ENCODE assay signal across 7 cellular contexts in genomic region chr16:86576591-86577313, GRCh38. TPM values are rescaled to one million over a fixed set of nuclear protein-coding genes. Genes with fewer than 3 reads are reported as not detected.
A peak's percentile ranks its signal among the peaks of the same experiment; 100 is the strongest.
DNase-seq lines count a peak whose midpoint lies in the region; ATAC-seq and TF ChIP-seq lines count a peak whose summit lies in the region.

No MANE protein-coding gene starts in this region.

- H3K27me3 Mint-ChIP-seq in activated B cell treated with CpG ODN at 0.5 μM for 24 hours, result peaks cover 78% of the 10 kb centered on the region

- CTCF ChIA-PET in HEK293T (lab: Yijun Ruan, JAX) (interaction anchor here (0.7 to 1.5 kb wide), 6 partner anchors 12 to 500 kb away, joined by 3 to 5 read pairs (median 4); no protein-coding TSS in a partner anchor), activated B cell treated with CpG ODN at 0.5 μM for 24 hours (lab: Charles Lee) (no interaction called here)

- ATAC-seq in activated B cell treated with CpG ODN at 0.5 μM for 24 hours (ENCODE audit: low read depth), result no peak
- ATAC-seq in HG03095 (IDR thresholded peaks at IDR 0.05; ENCODE audit: unreplicated experiment), result no peak

- H3K36me3 ChIP-seq in right atrium auricular region (no peaks in the 10 kb centered on the region), smooth muscle cell (ENCODE audit: low read depth) (no peaks in the 10 kb centered on the region)

- H3K9me3 ChIP-seq in right atrium auricular region, result no peaks in the 10 kb centered on the region
- no peaks in the 10 kb centered on the region for H3K9me3 ChIP-seq in smooth muscle cell (replicated peaks; ENCODE audit: low read depth)

- H3K27me3 ChIP-seq in right atrium auricular region (peaks cover 0 to 9% of the 10 kb centered on the region in 2 donors), smooth muscle cell (ENCODE audit: low read depth) (peaks cover 4% of the 10 kb centered on the region)

- no peaks in the 10 kb centered on the region for H3K9me3 Mint-ChIP-seq in activated B cell treated with CpG ODN at 0.5 μM for 24 hours

- 7% methylated on average over 33 of the region's 33 CpGs for WGBS in smooth muscle cell (ENCODE audit: low lambda C conversion rate)

- intact Hi-C loops in activated B cell treated with CpG ODN at 0.5 μM for 24 hours (cut with micrococcal nuclease), result loop anchor here (5.0 kb wide), 1 partner anchor 501 kb away; no protein-coding TSS in a partner anchor

- peak; percentile 19 for DNase-seq in HEK293T (ENCODE audit: extremely low spot score)
- DNase-seq in activated B cell treated with CpG ODN at 0.5 μM for 24 hours, result no peak
- no peak for DNase-seq in right atrium auricular region (ENCODE audit: low spot score)
- DNase-seq in smooth muscle cell (lab: John Stamatoyannopoulos, UW; ENCODE audit: unreplicated experiment), result no peak
- DNase-seq in activated gamma-delta T cell (lab: John Stamatoyannopoulos, UW), result no peak
- DNase-seq in GDM1 (lab: John Stamatoyannopoulos, UW), result no peak

- H4K20me1 ChIP-seq in smooth muscle cell (ENCODE audit: low read depth), result no peaks in the 10 kb centered on the region

- no peak overlapping the region for H3K27ac Mint-ChIP-seq in activated B cell treated with CpG ODN at 0.5 μM for 24 hours

- H3K4me3 ChIP-seq in right atrium auricular region (peak overlapping the region; percentile 33 to 49), smooth muscle cell (peak overlapping the region; percentile 64)

- H3K36me3 Mint-ChIP-seq in activated B cell treated with CpG ODN at 0.5 μM for 24 hours (ENCODE audit: low read depth), result no peaks in the 10 kb centered on the region

- TF ChIP-seq CTCF in activated B cell treated with CpG ODN at 0.5 μM for 24 hours (IDR thresholded peaks at IDR 0.05) (no peak), right atrium auricular region (IDR thresholded peaks at IDR 0.05) (no peak), smooth muscle cell (IDR thresholded peaks at IDR 0.05; ENCODE audit: borderline replicate concordance, insufficient read depth, poor library complexity, severe bottlenecking) (no peak)

- peak overlapping the region; percentile 69 for H3K9ac ChIP-seq in smooth muscle cell (ENCODE audit: low read depth)

- H3K4me2 ChIP-seq in smooth muscle cell, result peak overlapping the region; percentile 91

- peak overlapping the region; percentile 75 for H3K4me3 Mint-ChIP-seq in activated B cell treated with CpG ODN at 0.5 μM for 24 hours

- POLR2A ChIA-PET in HEK293T (lab: Yijun Ruan, JAX), result interaction anchor here (0.6 to 1.2 kb wide), 6 partner anchors 8 to 326 kb away, joined by 3 to 5 read pairs (median 3); no protein-coding TSS in a partner anchor
- POLR2A ChIA-PET in activated B cell treated with CpG ODN at 0.5 μM for 24 hours (lab: Charles Lee), result no interaction called here

- H3K79me2 ChIP-seq in smooth muscle cell (ENCODE audit: low read depth), result no peaks in the 10 kb centered on the region

- peaks cover 6% of the 10 kb centered on the region for H3F3A ChIP-seq in smooth muscle cell (ENCODE audit: low read depth)

- H2AFZ ChIP-seq in smooth muscle cell (ENCODE audit: low read depth), result no peak overlapping the region

- H3K4me1 ChIP-seq in right atrium auricular region (peaks cover 0 to 31% of the 10 kb centered on the region in 2 donors), smooth muscle cell (ENCODE audit: low read depth) (peaks cover 22% of the 10 kb centered on the region)

- peak overlapping the region; percentile 75 to 81 for H3K27ac ChIP-seq in right atrium auricular region
- H3K27ac ChIP-seq in smooth muscle cell (ENCODE audit: low read depth), result peak overlapping the region; percentile 28

- peaks cover 15% of the 10 kb centered on the region for H3K4me1 Mint-ChIP-seq in activated B cell treated with CpG ODN at 0.5 μM for 24 hours

TF ChIP-seq in HEK293T, 16 proteins besides CTCF, POLR2A, EP300 and RAD21:
- TF ChIP-seq FOXM1 (IDR thresholded peaks at IDR 0.05; ENCODE audit: borderline replicate concordance) (no peak), ZNF384 (IDR thresholded peaks at IDR 0.05) (no peak), FOXK2 (IDR thresholded peaks at IDR 0.05) (no peak), NFRKB (IDR thresholded peaks at IDR 0.05) (no peak)

RNA-seq across cellular contexts. Expression of gene FOXL1, which starts 1.6 kb away (rescaled TPM):
- total RNA-seq in activated B cell treated with CpG ODN at 0.5 μM for 24 hours (not detected in 2 replicates), right atrium auricular region (1 to 10 TPM in 1 of 2 donors, under 1 TPM in 1; 0.85 to 1.3 TPM), smooth muscle cell (4.6 and 6.8 TPM in 2 replicates)
- polyA plus RNA-seq in smooth muscle cell, result 3.8 and 5.4 TPM in 2 replicates

RNA-seq across cellular contexts. Expression of gene FOXC2, which starts 10.1 kb away (rescaled TPM):
- total RNA-seq in activated B cell treated with CpG ODN at 0.5 μM for 24 hours (not detected in 2 replicates), right atrium auricular region (1 to 10 TPM; 2.6 to 2.9 TPM), smooth muscle cell (2.7 and 2.8 TPM in 2 replicates)
- polyA plus RNA-seq in smooth muscle cell, result 18.0 and 18.1 TPM in 2 replicates

RNA-seq across cellular contexts. Expression of gene MTHFSD, which starts 21.7 kb away (rescaled TPM):
- 27.9 and 35.0 TPM in 2 replicates for total RNA-seq in activated B cell treated with CpG ODN at 0.5 μM for 24 hours
- 1 to 10 TPM; 7.8 to 8.3 TPM for total RNA-seq in right atrium auricular region
- 14.7 and 23.0 TPM in 2 replicates for total RNA-seq in smooth muscle cell
- 13.3 and 16.5 TPM in 2 replicates for polyA plus RNA-seq in smooth muscle cell
